9 cellular contexts compared by ENCODE assay signal in genomic region chr11:13333456-13333957, GRCh38. TPM values are rescaled to one million over a fixed set of nuclear protein-coding genes. Genes with fewer than 3 reads are reported as not detected.
DNase-seq lines count a peak whose midpoint lies in the region; ATAC-seq and TF ChIP-seq lines count a peak whose summit lies in the region.
"Had no signal": no experiment of that assay in that cellular context is flagged by ENCODE, and none has a peak within 500 bp of the region (broad histone marks: within the 10 kb centered on the region; RNA-seq: fewer than 3 reads in every experiment).

No MANE protein-coding gene starts in this region.

- DNase-seq in CD8-positive, alpha-beta T cell, result no peak
- DNase-seq in RWPE2 (ENCODE audit: low spot score) (no peak), left colon (peak; percentile 35 to 46), NCI-H1694 treated with DMSO at 0.1 percent for 48 hours (lab: John Stamatoyannopoulos, UW) (no peak), esophagus squamous epithelium (lab: John Stamatoyannopoulos, UW) (no peak), 8988T (no peak)
- DNase-seq: NCI-H446 had no signal

- no peaks in the 10 kb centered on the region for H3K27me3 Mint-ChIP-seq in CD8-positive, alpha-beta T cell (ENCODE audit: low read depth)

- TF ChIP-seq CTCF in CD8-positive, alpha-beta T cell (IDR thresholded peaks at IDR 0.05), result no peak
- TF ChIP-seq CTCF in RWPE2 (IDR thresholded peaks at IDR 0.05; ENCODE audit: poor library complexity, severe bottlenecking) (no peak), esophagus squamous epithelium (IDR thresholded peaks at IDR 0.05) (no peak)

- H3K36me3 Mint-ChIP-seq in CD8-positive, alpha-beta T cell, result peaks cover 21% of the 10 kb centered on the region

- POLR2A ChIA-PET in CD8-positive, alpha-beta T cell (lab: Charles Lee), result interaction anchor here (1.6 kb wide), 1 partner anchor 57 kb away, joined by 4 read pairs; the partner anchor contains the start of gene BMAL1

- H3K9me3 Mint-ChIP-seq in CD8-positive, alpha-beta T cell, result no peaks in the 10 kb centered on the region

- ATAC-seq in CD8-positive, alpha-beta T cell, result no peak
- ATAC-seq in HG02610 (IDR thresholded peaks at IDR 0.05; ENCODE audit: unreplicated experiment), result peak; percentile 37
- ATAC-seq in RWPE2 (ENCODE audit: low read depth), result peak; percentile 20
- peak; percentile 83 for ATAC-seq in left colon
- ATAC-seq in GM18873 (IDR thresholded peaks at IDR 0.05; ENCODE audit: low FRiP score, unreplicated experiment), result no peak

- 55 to 57% methylated on average over 7 of the region's 7 CpGs for WGBS in esophagus squamous epithelium, 2 donors

- intact Hi-C loops in CD8-positive, alpha-beta T cell (cut with DNase I, micrococcal nuclease), result no loop called here
- intact Hi-C loops in left colon (cut with DNase I, micrococcal nuclease), result loop anchor here in 1 of 2 donors (10.0 kb wide), 1 partner anchor 69 kb away; no protein-coding TSS in a partner anchor
- intact Hi-C loops in esophagus squamous epithelium (cut with DNase I), result no loop called here

- H3K4me3 ChIP-seq in CD8-positive, alpha-beta T cell (ENCODE audit: low read depth, low read length), result no peak overlapping the region
- no peak overlapping the region for H3K4me3 ChIP-seq in RWPE2 (ENCODE audit: severe bottlenecking)
- H3K4me3 ChIP-seq in esophagus squamous epithelium, result no peak overlapping the region

- H3K27me3 ChIP-seq in CD8-positive, alpha-beta T cell (ENCODE audit: insufficient read depth, low read length), result no peaks in the 10 kb centered on the region
- H3K27me3 ChIP-seq in RWPE2 (ENCODE audit: insufficient read depth, poor library complexity, severe bottlenecking), result no peaks in the 10 kb centered on the region
- H3K27me3 ChIP-seq in esophagus squamous epithelium, result no peaks in the 10 kb centered on the region

- peaks cover 7% of the 10 kb centered on the region for H3K36me3 ChIP-seq in CD8-positive, alpha-beta T cell (ENCODE audit: insufficient read depth, low read length)
- H3K36me3 ChIP-seq in RWPE2 (ENCODE audit: low read depth) (no peaks in the 10 kb centered on the region), esophagus squamous epithelium (no peaks in the 10 kb centered on the region)

- H3K4me1 Mint-ChIP-seq in CD8-positive, alpha-beta T cell (ENCODE audit: low read depth), result peaks cover 80% of the 10 kb centered on the region

- peaks cover 41% of the 10 kb centered on the region for H3K4me1 ChIP-seq in CD8-positive, alpha-beta T cell (ENCODE audit: insufficient read depth, low read length)
- peaks cover 70% of the 10 kb centered on the region for H3K4me1 ChIP-seq in RWPE2 (ENCODE audit: insufficient read depth, poor library complexity, severe bottlenecking)
- H3K4me1 ChIP-seq in esophagus squamous epithelium, result peaks cover 23 to 73% (median 40%) of the 10 kb centered on the region in 3 donors

- H3K27ac ChIP-seq in CD8-positive, alpha-beta T cell (ENCODE audit: low read depth, low read length), result no peak overlapping the region
- H3K27ac ChIP-seq in RWPE2 (ENCODE audit: poor library complexity, severe bottlenecking), result peak overlapping the region; percentile 89
- H3K27ac ChIP-seq in esophagus squamous epithelium, result no peak overlapping the region

- no peak overlapping the region for H3K4me3 Mint-ChIP-seq in CD8-positive, alpha-beta T cell

- CTCF ChIA-PET in CD8-positive, alpha-beta T cell (lab: Charles Lee), result interaction anchor here (1.6 to 5.5 kb wide), 2 partner anchors 12 to 369 kb away, joined by 6 to 60 read pairs; no protein-coding TSS in a partner anchor

- TF ChIP-seq POLR2A in esophagus squamous epithelium (IDR thresholded peaks at IDR 0.05), result no peak

- peak overlapping the region; percentile 15 for H3K27ac Mint-ChIP-seq in CD8-positive, alpha-beta T cell

- no peaks in the 10 kb centered on the region for H3K9me3 ChIP-seq in CD8-positive, alpha-beta T cell (ENCODE audit: low read length)
- H3K9me3 ChIP-seq in RWPE2 (ENCODE audit: severe bottlenecking) (no peaks in the 10 kb centered on the region), esophagus squamous epithelium (no peaks in the 10 kb centered on the region)

RNA-seq across cellular contexts. Expression of gene BMAL1, which starts 55.9 kb away (rescaled TPM):
- total RNA-seq in CD8-positive, alpha-beta T cell, result 100 to 1,000 TPM; 109 to 119 TPM
- total RNA-seq in left colon (10 to 100 TPM; 19.9 to 26.9 TPM), esophagus squamous epithelium (10 to 100 TPM; 21.4 to 39.5 (median 22.3) TPM)

Comparison
In these comparisons a context has a peak if more than half of its experiments do, and no peak if none do; other contexts are left out.
1. ATAC-seq: peak in HG02610 (single experiment), RWPE2 (single experiment) and left colon (single experiment); none in CD8-positive, alpha-beta T cell (single experiment) and GM18873 (single experiment).
2. DNase-seq: peak in left colon (2 of 2); none in CD8-positive, alpha-beta T cell (0 of 7), RWPE2 (single experiment), NCI-H1694 treated with DMSO at 0.1 percent for 48 hours (single experiment), esophagus squamous epithelium (single experiment) and 8988T (single experiment).